ENCODE assay signal across 7 cellular contexts in genomic region chr9:129988607-129989361, GRCh38. TPM values are rescaled to one million over a fixed set of nuclear protein-coding genes. Genes with fewer than 3 reads are reported as not detected.
DNase-seq lines count a peak whose midpoint lies in the region; ATAC-seq and TF ChIP-seq lines count a peak whose summit lies in the region.

No MANE protein-coding gene starts in this region.

- H3K27ac ChIP-seq in SJSA1 = peak overlapping the region; percentile 86
- H3K27ac ChIP-seq in neutrophil = peak overlapping the region; percentile 95

- DNase-seq in SJSA1 (ENCODE audit: low read depth in 1 of 2, low spot score in 2 of 2) = no peak
- no peak for DNase-seq in NCI-H2081 (lab: John Stamatoyannopoulos, UW)
- no peak for DNase-seq in NCI-H774 (lab: John Stamatoyannopoulos, UW)
- no peak for DNase-seq in UCSD-AML1 (lab: John Stamatoyannopoulos, UW; ENCODE audit: unreplicated experiment)

- H3K4me1 ChIP-seq in SJSA1 (replicated peaks) = peaks cover 62% of the 10 kb centered on the region
- peaks cover 26 to 31% of the 10 kb centered on the region in 2 experiments for H3K4me1 ChIP-seq in neutrophil (ENCODE audit: control insufficient read depth in 1 of 2, insufficient read depth in 1 of 2, low read depth in 1 of 2, low read length in 1 of 2)

- H3K9me3 ChIP-seq in SJSA1 (replicated peaks) = no peaks in the 10 kb centered on the region
- no peaks in the 10 kb centered on the region for H3K9me3 ChIP-seq in neutrophil

- TF ChIP-seq CTCF in neutrophil (IDR thresholded peaks at IDR 0.05) = no peak

- no peaks in the 10 kb centered on the region for H3K27me3 ChIP-seq in SJSA1 (replicated peaks)
- no peaks in the 10 kb centered on the region for H3K27me3 ChIP-seq in neutrophil

- ATAC-seq in GM19025 (IDR thresholded peaks at IDR 0.05; ENCODE audit: low read depth, unreplicated experiment) = peak; percentile 47
- ATAC-seq in HG02642 (IDR thresholded peaks at IDR 0.05; ENCODE audit: poor library complexity, unreplicated experiment) = peak; percentile 63

- H3K36me3 ChIP-seq in SJSA1 = 0 out of 2 replicates have a peak, but pooled peaks cover 8% of the 10 kb centered on the region
- H3K36me3 ChIP-seq in neutrophil = peaks cover 11% of the 10 kb centered on the region

- H3K4me3 ChIP-seq in SJSA1 = no peak overlapping the region
- H3K4me3 ChIP-seq in neutrophil (ENCODE audit: low read depth in 1 of 2, low read length in 1 of 2) = no peak overlapping the region

RNA-seq across cellular contexts. Expression of gene FNBP1, which starts 54.2 kb away (rescaled TPM):
- total RNA-seq in SJSA1 (2014; rRNA removed; shearing (Covaris generic)) = 24.3 and 27.4 TPM in 2 replicates
